In genomic region chr17:82697808-82698064, GRCh38 we compare ENCODE assay signal across 8 cellular contexts. TPM values are rescaled to one million over a fixed set of nuclear protein-coding genes. Genes with fewer than 3 reads are reported as not detected.
A peak's percentile ranks its signal among the peaks of the same experiment; 100 is the strongest.
DNase-seq lines count a peak whose midpoint lies in the region; ATAC-seq, FAIRE-seq and TF ChIP-seq lines count a peak whose summit lies in the region.
"Had no signal": no experiment of that assay in that cellular context is flagged by ENCODE, and none has a peak within 500 bp of the region (broad histone marks: within the 10 kb centered on the region; RNA-seq: fewer than 3 reads in every experiment).

No MANE protein-coding gene starts in this region.

- H4K20me1 ChIP-seq in keratinocyte (ENCODE audit: control insufficient read depth, extremely low read depth, insufficient read depth, low read length) = no peaks in the 10 kb centered on the region

- intact Hi-C loops in activated T-helper 2 cell treated with anti-CD3 and anti-CD28 coated beads, Interferon-gamma antibody, Interleukin-2, Interleukin-4, amounts not matched to agents 10 μg/mL and 5 μg/mL and 100 μg/mL, durations not matched to agents 14 hours and 24 hours and 36 hours (cut with micrococcal nuclease) = loop anchor here (1.0 kb wide), 1 partner anchor 19 kb away; the partner anchor contains the start of gene FN3KRP

- H2AFZ ChIP-seq in keratinocyte (ENCODE audit: control insufficient read depth, low read length) = no peak overlapping the region

- no peaks in the 10 kb centered on the region for H3K9me1 ChIP-seq in keratinocyte (ENCODE audit: control insufficient read depth, extremely low read depth, insufficient read depth, low read length)

- H3K9me3 ChIP-seq in keratinocyte (ENCODE audit: control insufficient read depth, low read depth, low read length) = peaks cover 3% of the 10 kb centered on the region

- ATAC-seq in stimulated activated naive CD8-positive, alpha-beta T cell treated with anti-CD3 and anti-CD28 coated beads, Interleukin-15, amount 100 ng/mL, for 72 hours = no peak

- H3K4me3 ChIP-seq in HFF-Myc (replicated peaks; ENCODE audit: low read depth, low read length) (peak overlapping the region; percentile 49), keratinocyte (ENCODE audit: control insufficient read depth in 2 of 3, extremely low read depth in 1 of 3, insufficient read depth in 2 of 3, low read depth in 1 of 3, low read length in 3 of 3) (peak overlapping the region; percentile 63 to 66 (median 64))

- peak overlapping the region; percentile 61 for H3K9ac ChIP-seq in keratinocyte (ENCODE audit: control insufficient read depth, extremely low read depth, insufficient read depth, low read length)

- in situ Hi-C loops in ACHN (cut with HindIII; ENCODE audit: low pct_ligation_motif_present, low pct_unique_long_range_greater_than_20kb, low sequenced_read_pairs) = no loop called here

- H3K79me2 ChIP-seq in keratinocyte (ENCODE audit: control insufficient read depth, insufficient read depth, low read length) = peaks cover 2% of the 10 kb centered on the region

- H3K4me2 ChIP-seq in keratinocyte (ENCODE audit: control insufficient read depth, extremely low read depth, insufficient read depth, low read depth, low read length) = peak overlapping the region; percentile 82

- H3K4me1 ChIP-seq in keratinocyte (ENCODE audit: control insufficient read depth, extremely low read depth, insufficient read depth, low read length) = peaks cover 17% of the 10 kb centered on the region

- peaks cover 5% of the 10 kb centered on the region for H3K27me3 Mint-ChIP-seq in activated T-helper 2 cell treated with anti-CD3 and anti-CD28 coated beads, Interferon-gamma antibody, Interleukin-2, Interleukin-4, amounts not matched to agents 10 μg/mL and 5 μg/mL and 100 μg/mL, durations not matched to agents 14 hours and 24 hours and 36 hours (ENCODE audit: low read depth)
- peaks cover 12% of the 10 kb centered on the region for H3K27me3 Mint-ChIP-seq in stimulated activated naive CD8-positive, alpha-beta T cell treated with anti-CD3 and anti-CD28 coated beads, Interleukin-15, amount 100 ng/mL, for 72 hours

- peaks cover 19% of the 10 kb centered on the region for H3K9me3 Mint-ChIP-seq in activated T-helper 2 cell treated with anti-CD3 and anti-CD28 coated beads, Interferon-gamma antibody, Interleukin-2, Interleukin-4, amounts not matched to agents 10 μg/mL and 5 μg/mL and 100 μg/mL, durations not matched to agents 14 hours and 24 hours and 36 hours
- H3K9me3 Mint-ChIP-seq in stimulated activated naive CD8-positive, alpha-beta T cell treated with anti-CD3 and anti-CD28 coated beads, Interleukin-15, amount 100 ng/mL, for 72 hours = peaks cover 8 to 11% of the 10 kb centered on the region in 2 donors

- FAIRE-seq in keratinocyte (lab: Jason Lieb, UNC) = no peak
- FAIRE-seq: endometrium had no signal

- TF ChIP-seq CTCF in HFF-Myc (IDR thresholded peaks at IDR 0.05; ENCODE audit: low read depth, low read length, missing control alignments) = no peak
- TF ChIP-seq CTCF in keratinocyte (optimal IDR thresholded peaks at IDR 0.05 in 1 of 3, IDR thresholded peaks at IDR 0.05 in 1 of 3, conservative IDR thresholded peaks at IDR 0.05 in 1 of 3; ENCODE audit: extremely low read depth in 1 of 3, insufficient read depth in 2 of 3, low read length in 3 of 3) = no peak

- dilution Hi-C loops in keratinocyte (cut with MboI; ENCODE audit: extremely low pct_ligation_motif_present, low sequenced_read_pairs) = no loop called here

- peaks cover 6% of the 10 kb centered on the region for H3K4me1 Mint-ChIP-seq in activated T-helper 2 cell treated with anti-CD3 and anti-CD28 coated beads, Interferon-gamma antibody, Interleukin-2, Interleukin-4, amounts not matched to agents 10 μg/mL and 5 μg/mL and 100 μg/mL, durations not matched to agents 14 hours and 24 hours and 36 hours (ENCODE audit: low read depth)
- H3K4me1 Mint-ChIP-seq in stimulated activated naive CD8-positive, alpha-beta T cell treated with anti-CD3 and anti-CD28 coated beads, Interleukin-15, amount 100 ng/mL, for 72 hours = peaks cover 18% of the 10 kb centered on the region

- DNase-seq in HFF-Myc (ENCODE audit: extremely low read depth, low read depth) = no peak
- no peak for DNase-seq in activated T-helper 2 cell treated with anti-CD3 and anti-CD28 coated beads, Interferon-gamma antibody, Interleukin-2, Interleukin-4, amounts not matched to agents 10 μg/mL and 5 μg/mL and 100 μg/mL, durations not matched to agents 14 hours and 24 hours and 36 hours (ENCODE audit: low spot score)
- no peak for DNase-seq in keratinocyte (ENCODE audit: low read depth, low spot score)
- DNase-seq in stimulated activated naive CD8-positive, alpha-beta T cell treated with anti-CD3 and anti-CD28 coated beads, Interleukin-15, amount 100 ng/mL, for 72 hours = no peak
- DNase-seq in ACHN = no peak
- DNase-seq in activated effector memory CD4-positive, alpha-beta T cell treated with Interleukin-2 at 50 U/mL for 16 hours = no peak
- DNase-seq in effector CD4-positive, alpha-beta T cell = no peak

- H3K27ac Mint-ChIP-seq in activated T-helper 2 cell treated with anti-CD3 and anti-CD28 coated beads, Interferon-gamma antibody, Interleukin-2, Interleukin-4, amounts not matched to agents 10 μg/mL and 5 μg/mL and 100 μg/mL, durations not matched to agents 14 hours and 24 hours and 36 hours = no peak overlapping the region
- H3K27ac Mint-ChIP-seq in stimulated activated naive CD8-positive, alpha-beta T cell treated with anti-CD3 and anti-CD28 coated beads, Interleukin-15, amount 100 ng/mL, for 72 hours = no peak overlapping the region

- H3K27me3 ChIP-seq in keratinocyte (ENCODE audit: control insufficient read depth, extremely low read depth, insufficient read depth, low read length) = peaks cover 6% of the 10 kb centered on the region

- H3K36me3 Mint-ChIP-seq in activated T-helper 2 cell treated with anti-CD3 and anti-CD28 coated beads, Interferon-gamma antibody, Interleukin-2, Interleukin-4, amounts not matched to agents 10 μg/mL and 5 μg/mL and 100 μg/mL, durations not matched to agents 14 hours and 24 hours and 36 hours (ENCODE audit: low read depth) = peaks cover 7% of the 10 kb centered on the region

- peak overlapping the region; percentile 47 for H3K4me3 Mint-ChIP-seq in activated T-helper 2 cell treated with anti-CD3 and anti-CD28 coated beads, Interferon-gamma antibody, Interleukin-2, Interleukin-4, amounts not matched to agents 10 μg/mL and 5 μg/mL and 100 μg/mL, durations not matched to agents 14 hours and 24 hours and 36 hours (ENCODE audit: low read depth)
- peak overlapping the region; percentile 63 to 75 for H3K4me3 Mint-ChIP-seq in stimulated activated naive CD8-positive, alpha-beta T cell treated with anti-CD3 and anti-CD28 coated beads, Interleukin-15, amount 100 ng/mL, for 72 hours

- H3K27ac ChIP-seq in keratinocyte (ENCODE audit: control insufficient read depth, insufficient read depth, low read length) = no peak overlapping the region

- H3K36me3 ChIP-seq in keratinocyte (ENCODE audit: control insufficient read depth in 2 of 2, extremely low read depth in 1 of 2, insufficient read depth in 2 of 2, low read length in 2 of 2) = no peaks in the 10 kb centered on the region

RNA-seq across cellular contexts. Expression of gene RAB40B, which starts 0.8 kb away (rescaled TPM):
- 4.8 and 5.4 TPM in 2 replicates for total RNA-seq in activated T-helper 2 cell treated with anti-CD3 and anti-CD28 coated beads, Interferon-gamma antibody, Interleukin-2, Interleukin-4, amounts not matched to agents 10 μg/mL and 5 μg/mL and 100 μg/mL, durations not matched to agents 14 hours and 24 hours and 36 hours
- 10.6 to 15.1 TPM (median 11.4 TPM) in 3 replicates for polyA plus RNA-seq in keratinocyte
- 5.5 TPM for polyA plus RNA-seq in keratinocyte (2011; ENCODE audit: low read depth)
- polyA plus RNA-seq in keratinocyte (2011; cell fraction: cytosol; rRNA removed) = 8.4 and 13.4 TPM in 2 replicates
- polyA plus RNA-seq in keratinocyte (2011; cell fraction: nucleus; rRNA removed) = 13.5 and 15.4 TPM in 2 replicates
- 11.0 and 15.2 TPM in 2 replicates for polyA plus RNA-seq in keratinocyte (2012; ENCODE audit: low replicate concordance)
- polyA minus RNA-seq in keratinocyte = 4.0 to 18.9 TPM (median 12.2 TPM) in 3 replicates
- 12.9 TPM for polyA minus RNA-seq in keratinocyte (2011; cell fraction: cytosol; rRNA and poly(A)+ RNA removed)
- polyA minus RNA-seq in keratinocyte (2011; cell fraction: nucleus; rRNA and poly(A)+ RNA removed) = 5.4 and 5.6 TPM in 2 replicates

RNA-seq across cellular contexts. Expression of gene FN3KRP, which starts 18.8 kb away (rescaled TPM):
- total RNA-seq in activated T-helper 2 cell treated with anti-CD3 and anti-CD28 coated beads, Interferon-gamma antibody, Interleukin-2, Interleukin-4, amounts not matched to agents 10 μg/mL and 5 μg/mL and 100 μg/mL, durations not matched to agents 14 hours and 24 hours and 36 hours = 39.6 and 42.3 TPM in 2 replicates
- 24.7 to 26.2 TPM (median 25.7 TPM) in 3 replicates for polyA plus RNA-seq in keratinocyte
- polyA plus RNA-seq in keratinocyte (2011; ENCODE audit: low read depth) = 15.1 TPM
- polyA plus RNA-seq in keratinocyte (2011; cell fraction: cytosol; rRNA removed) = 22.7 and 26.4 TPM in 2 replicates
- 29.3 and 37.4 TPM in 2 replicates for polyA plus RNA-seq in keratinocyte (2011; cell fraction: nucleus; rRNA removed)
- 23.4 and 34.5 TPM in 2 replicates for polyA plus RNA-seq in keratinocyte (2012; ENCODE audit: low replicate concordance)
- polyA minus RNA-seq in keratinocyte = 13.1 to 16.4 TPM (median 15.0 TPM) in 3 replicates
- polyA minus RNA-seq in keratinocyte (2011; cell fraction: cytosol; rRNA and poly(A)+ RNA removed) = 18.8 TPM
- 8.8 and 9.2 TPM in 2 replicates for polyA minus RNA-seq in keratinocyte (2011; cell fraction: nucleus; rRNA and poly(A)+ RNA removed)

RNA-seq across cellular contexts. Expression of gene FN3K, which starts 37.7 kb away (rescaled TPM):
- total RNA-seq in activated T-helper 2 cell treated with anti-CD3 and anti-CD28 coated beads, Interferon-gamma antibody, Interleukin-2, Interleukin-4, amounts not matched to agents 10 μg/mL and 5 μg/mL and 100 μg/mL, durations not matched to agents 14 hours and 24 hours and 36 hours = 3.6 and 4.0 TPM in 2 replicates
- 0.10 to 0.35 TPM (median 0.32 TPM) in 3 replicates for polyA plus RNA-seq in keratinocyte
- polyA plus RNA-seq in keratinocyte (2011; ENCODE audit: low read depth) = 1.6 TPM
- 0.13 and 0.34 TPM in 2 replicates for polyA plus RNA-seq in keratinocyte (2011; cell fraction: cytosol; rRNA removed)
- 1.7 and 2.1 TPM in 2 replicates for polyA plus RNA-seq in keratinocyte (2011; cell fraction: nucleus; rRNA removed)
- polyA plus RNA-seq in keratinocyte (2012; ENCODE audit: low replicate concordance) = 1.4 and 2.4 TPM in 2 replicates
- 0.46 to 1.3 TPM in 2 of 3 replicates, not detected in the other for polyA minus RNA-seq in keratinocyte
- polyA minus RNA-seq in keratinocyte (2011; cell fraction: cytosol; rRNA and poly(A)+ RNA removed) = 4.2 TPM
- 0.42 and 1.4 TPM in 2 replicates for polyA minus RNA-seq in keratinocyte (2011; cell fraction: nucleus; rRNA and poly(A)+ RNA removed)

RNA-seq across cellular contexts. Expression of gene WDR45B, which starts 49.5 kb away (rescaled TPM):
- total RNA-seq in activated T-helper 2 cell treated with anti-CD3 and anti-CD28 coated beads, Interferon-gamma antibody, Interleukin-2, Interleukin-4, amounts not matched to agents 10 μg/mL and 5 μg/mL and 100 μg/mL, durations not matched to agents 14 hours and 24 hours and 36 hours = 63.1 and 66.9 TPM in 2 replicates
- polyA plus RNA-seq in keratinocyte = 77.2 to 92.4 TPM (median 89.2 TPM) in 3 replicates
- polyA plus RNA-seq in keratinocyte (2011; ENCODE audit: low read depth) = 105 TPM
- 78.5 and 113 TPM in 2 replicates for polyA plus RNA-seq in keratinocyte (2011; cell fraction: cytosol; rRNA removed)
- polyA plus RNA-seq in keratinocyte (2011; cell fraction: nucleus; rRNA removed) = 84.1 and 91.4 TPM in 2 replicates
- polyA plus RNA-seq in keratinocyte (2012; ENCODE audit: low replicate concordance) = 56.9 and 66.5 TPM in 2 replicates
- polyA minus RNA-seq in keratinocyte = 66.9 to 72.3 TPM (median 72.1 TPM) in 3 replicates
- 67.3 TPM for polyA minus RNA-seq in keratinocyte (2011; cell fraction: cytosol; rRNA and poly(A)+ RNA removed)
- polyA minus RNA-seq in keratinocyte (2011; cell fraction: nucleus; rRNA and poly(A)+ RNA removed) = 29.9 and 42.0 TPM in 2 replicates

RNA-seq across cellular contexts. Expression of gene TBCD, which starts 54.1 kb away (rescaled TPM):
- 120 and 125 TPM in 2 replicates for total RNA-seq in activated T-helper 2 cell treated with anti-CD3 and anti-CD28 coated beads, Interferon-gamma antibody, Interleukin-2, Interleukin-4, amounts not matched to agents 10 μg/mL and 5 μg/mL and 100 μg/mL, durations not matched to agents 14 hours and 24 hours and 36 hours
- polyA plus RNA-seq in keratinocyte = 30.1 to 51.5 TPM (median 36.2 TPM) in 3 replicates
- 46.9 TPM for polyA plus RNA-seq in keratinocyte (2011; ENCODE audit: low read depth)
- 27.0 and 48.2 TPM in 2 replicates for polyA plus RNA-seq in keratinocyte (2011; cell fraction: cytosol; rRNA removed)
- 77.9 and 106 TPM in 2 replicates for polyA plus RNA-seq in keratinocyte (2011; cell fraction: nucleus; rRNA removed)
- 49.2 and 75.3 TPM in 2 replicates for polyA plus RNA-seq in keratinocyte (2012; ENCODE audit: low replicate concordance)
- 63.0 to 138 TPM (median 81.3 TPM) in 3 replicates for polyA minus RNA-seq in keratinocyte
- polyA minus RNA-seq in keratinocyte (2011; cell fraction: cytosol; rRNA and poly(A)+ RNA removed) = 59.3 TPM
- polyA minus RNA-seq in keratinocyte (2011; cell fraction: nucleus; rRNA and poly(A)+ RNA removed) = 47.8 and 67.7 TPM in 2 replicates
